Comparison of ENCODE assay signal across 12 cellular contexts in genomic region chr6:36609582-36609981, GRCh38. TPM values are rescaled to one million over a fixed set of nuclear protein-coding genes. Genes with fewer than 3 reads are reported as not detected.
A peak's percentile ranks its signal among the peaks of the same experiment; 100 is the strongest.
DNase-seq lines count a peak whose midpoint lies in the region; ATAC-seq, FAIRE-seq and TF ChIP-seq lines count a peak whose summit lies in the region.
"Had no signal": no experiment of that assay in that cellular context is flagged by ENCODE, and none has a peak within 500 bp of the region (broad histone marks: within the 10 kb centered on the region; RNA-seq: fewer than 3 reads in every experiment).

No MANE protein-coding gene starts in this region.

- H3K9me1 ChIP-seq in IMR-90 (ENCODE audit: insufficient read depth, low read length) = peaks cover 9% of the 10 kb centered on the region; the same call in 1 of the 2 replicates

- H4K91ac ChIP-seq in IMR-90 (ENCODE audit: insufficient read depth, low read depth, low read length) = no peak overlapping the region

- no peak overlapping the region for H3K23ac ChIP-seq in IMR-90 (ENCODE audit: low read depth, low read length)

- no peak overlapping the region for H4K5ac ChIP-seq in IMR-90 (ENCODE audit: low read depth, low read length)

- H3K4me3 ChIP-seq in Caco-2 (ENCODE audit: low read depth, low read length) (no peak overlapping the region), IMR-90 (ENCODE audit: insufficient read depth, low read depth, low read length) (no peak overlapping the region), kidney (ENCODE audit: low read length in 2 of 2) (no peak overlapping the region), vagina (no peak overlapping the region)
- H3K4me3 ChIP-seq: upper lobe of left lung had no signal

- H2BK20ac ChIP-seq in IMR-90 (ENCODE audit: low read depth, low read length) = no peak overlapping the region

- no peak overlapping the region for H3K14ac ChIP-seq in IMR-90 (replicated peaks; ENCODE audit: low read depth, low read length)

- H3K36me3 ChIP-seq in Caco-2 (ENCODE audit: control insufficient read depth, insufficient read depth, low read length) (peaks cover 9% of the 10 kb centered on the region), IMR-90 (ENCODE audit: control insufficient read depth, insufficient read depth, low read length) (peaks cover 50% of the 10 kb centered on the region), kidney (ENCODE audit: control insufficient read depth in 1 of 2, insufficient read depth in 2 of 2, low read length in 2 of 2) (peaks cover 17 to 32% of the 10 kb centered on the region in 2 donors), vagina (peaks cover 0 to 67% of the 10 kb centered on the region in 2 donors)

- H3K4me1 ChIP-seq in Caco-2 (peaks cover 23% of the 10 kb centered on the region; the same call in 1 of the 2 replicates), IMR-90 (ENCODE audit: control insufficient read depth, insufficient read depth, low read length) (peaks cover 9% of the 10 kb centered on the region; the same call in 1 of the 2 replicates), kidney (ENCODE audit: control insufficient read depth in 1 of 2, insufficient read depth in 1 of 2, low read depth in 1 of 2, low read length in 2 of 2) (peaks cover 0 to 5% of the 10 kb centered on the region in 2 donors), vagina (peaks cover 52% of the 10 kb centered on the region)

- H3K4me1 Mint-ChIP-seq in Caco-2 (ENCODE audit: low read depth, unreplicated experiment) = peaks cover 16% of the 10 kb centered on the region
- peaks cover 29% of the 10 kb centered on the region for H3K4me1 Mint-ChIP-seq in chondrocyte (ENCODE audit: low read depth)
- peaks cover 21% of the 10 kb centered on the region for H3K4me1 Mint-ChIP-seq in nephron

- POLR2A ChIA-PET in Caco-2 (lab: Charles Lee) = interaction anchor here (0.6 kb wide), 3 partner anchors 35 to 199 kb away, joined by 3 to 7 read pairs (median 4); no protein-coding TSS in a partner anchor
- POLR2A ChIA-PET in IMR-90 (lab: Charles Lee; ENCODE audit: unreplicated experiment) = interaction anchor here (0.6 kb wide), 2 partner anchors 9 to 50 kb away, joined by 4 read pairs; no protein-coding TSS in a partner anchor

- no peak for FAIRE-seq in kidney (lab: Jason Lieb, UNC)

- H3K9ac ChIP-seq in IMR-90 (ENCODE audit: low read depth, low read length) (no peak overlapping the region), kidney (ENCODE audit: low read length in 2 of 2) (no peak overlapping the region)

- no peaks in the 10 kb centered on the region for H3K27me3 ChIP-seq in Caco-2 (replicated peaks; ENCODE audit: control insufficient read depth, insufficient read depth, low read length)
- H3K27me3 ChIP-seq in IMR-90 (ENCODE audit: control insufficient read depth, insufficient read depth, low read length) = no peaks in the 10 kb centered on the region
- H3K27me3 ChIP-seq in vagina = no peaks in the 10 kb centered on the region
- H3K27me3 ChIP-seq: upper lobe of left lung had no signal

- dilution Hi-C loops in IMR-90 (cut with HindIII; ENCODE audit: low sequenced_read_pairs, unreplicated experiment) = no loop called here

- no peak overlapping the region for H3K56ac ChIP-seq in IMR-90 (ENCODE audit: extremely low read depth, insufficient read depth, low read length)

- no peak for TF ChIP-seq CTCF in Caco-2 (IDR thresholded peaks at IDR 0.05; ENCODE audit: insufficient read depth in 1 of 2, low read depth in 1 of 2, low read length in 1 of 2, severe bottlenecking in 1 of 2, unreplicated experiment in 1 of 2)
- TF ChIP-seq CTCF in IMR-90 (conservative IDR thresholded peaks at IDR 0.05; ENCODE audit: low read depth, low read length) = no peak
- TF ChIP-seq CTCF in chondrocyte (IDR thresholded peaks at IDR 0.05) = no peak
- TF ChIP-seq CTCF in nephron (IDR thresholded peaks at IDR 0.05; ENCODE audit: unreplicated experiment in 3 of 3) = no peak
- no peak for TF ChIP-seq CTCF in kidney (IDR thresholded peaks at IDR 0.05; ENCODE audit: borderline replicate concordance, extremely low read depth, insufficient read depth)
- no peak for TF ChIP-seq CTCF in vagina (IDR thresholded peaks at IDR 0.05)

- H2BK5ac ChIP-seq in IMR-90 (ENCODE audit: low read depth, low read length, poor library complexity, severe bottlenecking) = no peak overlapping the region

- H3K27me3 Mint-ChIP-seq in Caco-2 (ENCODE audit: insufficient read depth, unreplicated experiment) (no peaks in the 10 kb centered on the region), chondrocyte (ENCODE audit: low read depth) (no peaks in the 10 kb centered on the region), nephron (ENCODE audit: low read depth) (no peaks in the 10 kb centered on the region)

- intact Hi-C loops in Caco-2 (cut with micrococcal nuclease; ENCODE audit: unreplicated experiment) = loop anchor here (10.0 kb wide), 1 partner anchor 185 kb away; no protein-coding TSS in a partner anchor
- intact Hi-C loops in IMR-90 (cut with micrococcal nuclease) = no loop called here
- intact Hi-C loops in kidney (cut with DNase I) = no loop called here
- intact Hi-C loops in vagina (cut with DNase I) = no loop called here

- no peak overlapping the region for H2AK9ac ChIP-seq in IMR-90 (replicated peaks; ENCODE audit: low read depth, low read length, poor library complexity)

- H3K4me3 Mint-ChIP-seq in Caco-2 (ENCODE audit: unreplicated experiment) (no peak overlapping the region), chondrocyte (ENCODE audit: unreplicated experiment) (no peak overlapping the region), nephron (no peak overlapping the region)

- ATAC-seq in IMR-90 (ENCODE audit: low read depth) = 0 out of 2 replicates have a peak, but pooled peaks have one; percentile 2

- no peak overlapping the region for H2AFZ ChIP-seq in IMR-90 (replicated peaks; ENCODE audit: low read length, poor library complexity)

- in situ Hi-C loops in IMR-90 (cut with MboI; ENCODE audit: low sequenced_read_pairs) = no loop called here

- BruUV-seq in Caco-2 (replicated peaks; lab: Mats Ljungman, UMichigan) = no TSS peak
- no TSS peak for BruUV-seq in IMR-90 (replicated peaks; lab: Mats Ljungman, UMichigan)

- H4K20me1 ChIP-seq in IMR-90 (ENCODE audit: insufficient read depth, low read length) = peaks cover 75% of the 10 kb centered on the region

- H3K9me3 ChIP-seq in Caco-2 = no peaks in the 10 kb centered on the region
- H3K9me3 ChIP-seq in IMR-90 (ENCODE audit: control insufficient read depth, insufficient read depth, low read length) = no peaks in the 10 kb centered on the region
- H3K9me3 ChIP-seq in kidney (ENCODE audit: control insufficient read depth in 1 of 2, low read length in 2 of 2) = no peaks in the 10 kb centered on the region
- H3K9me3 ChIP-seq in vagina = no peaks in the 10 kb centered on the region
- H3K9me3 ChIP-seq: upper lobe of left lung had no signal

- DNase-seq in Caco-2 = no peak
- DNase-seq in IMR-90 = no peak
- DNase-seq in chondrocyte (ENCODE audit: low spot score) = peak; percentile 7
- no peak for DNase-seq in kidney
- DNase-seq in vagina (ENCODE audit: extremely low spot score in 2 of 2) = no peak
- no peak for DNase-seq in NCI-H2196 treated with DMSO at 0.1 percent for 48 hours (lab: John Stamatoyannopoulos, UW; ENCODE audit: unreplicated experiment)
- no peak for DNase-seq in stimulated activated CD4-positive, alpha-beta T cell treated with anti-CD3 and anti-CD28 coated beads, Interleukin-4, amount 100 ng/mL, for 4 hours
- DNase-seq: cerebellar nuclear complex, hippocampal formation had no signal

- H3K36me3 Mint-ChIP-seq in Caco-2 (ENCODE audit: insufficient read depth, unreplicated experiment) (peaks cover 91% of the 10 kb centered on the region), chondrocyte (ENCODE audit: low read depth) (peaks cover 36% of the 10 kb centered on the region), nephron (ENCODE audit: low read depth) (peaks cover 87% of the 10 kb centered on the region)

- no peak overlapping the region for H3K4ac ChIP-seq in IMR-90 (ENCODE audit: low read depth, low read length)

- no peaks in the 10 kb centered on the region for H3K9me3 Mint-ChIP-seq in Caco-2 (ENCODE audit: unreplicated experiment)
- H3K9me3 Mint-ChIP-seq in chondrocyte (ENCODE audit: low read depth) = no peaks in the 10 kb centered on the region
- peaks cover 2% of the 10 kb centered on the region for H3K9me3 Mint-ChIP-seq in nephron

- TF ChIP-seq POLR2A in IMR-90 (IDR thresholded peaks at IDR 0.05; ENCODE audit: low read depth, low read length) (no peak), vagina (IDR thresholded peaks at IDR 0.05) (no peak)

- H3K27ac ChIP-seq in IMR-90 (ENCODE audit: insufficient read depth, low read length) (no peak overlapping the region), kidney (ENCODE audit: low read depth in 2 of 2, low read length in 2 of 2) (no peak overlapping the region), vagina (no peak overlapping the region)
- H3K27ac ChIP-seq: HL-60 had no signal

- H2BK120ac ChIP-seq in IMR-90 (ENCODE audit: low read depth, low read length) = no peak overlapping the region

- CTCF ChIA-PET in Caco-2 (lab: Charles Lee) (interaction anchor here (1.7 kb wide), 1 partner anchor 69 kb away, joined by 5 read pairs; the partner anchor contains the start of gene CDKN1A), IMR-90 (lab: Yijun Ruan, JAX) (interaction anchor here (0.6 to 1.7 kb wide), 4 partner anchors 45 to 170 kb away, joined by 3 to 6 read pairs (median 4); no protein-coding TSS in a partner anchor)

- TF ChIP-seq RAD21 in IMR-90 (IDR thresholded peaks at IDR 0.05; ENCODE audit: low read length) = no peak

- no peak overlapping the region for H2AK5ac ChIP-seq in IMR-90 (ENCODE audit: low read depth, low read length)

- 0 out of 4 replicates have a peak overlapping the region, but pooled peaks of 1 of the 2 experiments have one; percentile 5 for H4K8ac ChIP-seq in IMR-90 (ENCODE audit: low read depth in 2 of 2, low read length in 2 of 2)

- no peak overlapping the region for H3K4me2 ChIP-seq in IMR-90 (ENCODE audit: low read depth, low read length)

- WGBS in IMR-90 (ENCODE audit: extremely low coverage in 2 of 2, insufficient read length in 1 of 2), 2 experiments = 100% methylated on average over 2 of the region's 3 CpGs; no CpG with 5 or more reads in 1 of the 2 experiments

- H3K18ac ChIP-seq in IMR-90 (ENCODE audit: low read depth, low read length) = no peak overlapping the region

- H3K79me1 ChIP-seq in IMR-90 (ENCODE audit: low read depth in 1 of 2, low read length in 2 of 2) = peaks cover 26 to 53% of the 10 kb centered on the region in 2 experiments

- peak overlapping the region; percentile 7 for H3K27ac Mint-ChIP-seq in Caco-2 (ENCODE audit: unreplicated experiment)
- peak overlapping the region; percentile 56 for H3K27ac Mint-ChIP-seq in chondrocyte (ENCODE audit: unreplicated experiment)
- H3K27ac Mint-ChIP-seq in nephron = peak overlapping the region in 2 of 3 experiments; percentile 21 to 27

- no peak overlapping the region for H2BK15ac ChIP-seq in IMR-90 (ENCODE audit: low read depth, low read length)

TF ChIP-seq in IMR-90, 13 proteins besides CTCF, POLR2A, EP300 and RAD21 (continues in another document):
- TF ChIP-seq MAFK (IDR thresholded peaks at IDR 0.05; ENCODE audit: low read depth, low read length) = no peak

RNA-seq across cellular contexts. Expression of gene SRSF3, which starts 15.4 kb away (rescaled TPM):
- total RNA-seq in Caco-2 (2022) (422 and 425 TPM in 2 replicates), IMR-90 (2012; rRNA removed) (237 and 256 TPM in 2 replicates), chondrocyte (180 to 233 TPM (median 191 TPM) in 3 replicates), kidney (257 TPM), vagina (144 TPM)
- polyA plus RNA-seq in IMR-90 (2012; rRNA removed) (297 and 394 TPM in 2 replicates), kidney (ENCODE audit: insufficient read depth, low read depth, low replicate concordance) (222 TPM)
- 52.5 and 172 TPM in 2 replicates for polyA plus RNA-seq in IMR-90 (2012; cell fraction: cytosol; rRNA removed)
- 113 and 275 TPM in 2 replicates for polyA plus RNA-seq in IMR-90 (2012; cell fraction: nucleus; rRNA removed; ENCODE audit: low replicate concordance)
